26 cellular contexts compared by ENCODE assay signal in the genomic region with DNA sequence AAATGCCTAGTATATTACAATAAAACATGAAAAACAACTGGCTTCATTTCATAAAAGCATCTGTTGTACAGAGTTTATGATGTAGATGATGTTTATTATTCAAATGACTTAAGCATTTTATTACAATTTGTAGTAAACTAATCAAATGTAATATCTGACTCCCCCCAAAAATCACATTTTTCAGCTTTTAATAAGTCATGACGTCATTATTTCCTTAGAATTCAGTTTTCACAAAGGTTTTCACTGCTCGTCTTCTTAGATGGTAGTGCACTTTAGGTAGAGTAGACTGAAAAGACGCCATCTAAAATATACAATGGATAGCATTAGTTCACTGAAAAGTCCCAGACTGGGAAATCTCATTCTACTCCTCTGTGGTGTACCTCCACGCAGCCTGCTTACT.
"Had no signal": no experiment of that assay in that cellular context is flagged by ENCODE, and none has a peak within 500 bp of the region (broad histone marks: within the 10 kb centered on the region; RNA-seq: fewer than 3 reads in every experiment).

No MANE protein-coding gene starts in this region.

- H3K9me3 ChIP-seq: colonic mucosa, esophagus squamous epithelium, gastrocnemius medialis, heart right ventricle, left lung, lower lobe of right lung, mucosa of descending colon had no signal

- H3K4me3 ChIP-seq: colonic mucosa, esophagus squamous epithelium, gastrocnemius medialis, heart right ventricle, left lung, lower lobe of right lung, mucosa of descending colon had no signal

- FAIRE-seq: endometrium, islet of Langerhans, keratinocyte had no signal

- H3K27me3 ChIP-seq: colonic mucosa, esophagus squamous epithelium, gastrocnemius medialis, heart right ventricle, left lung had no signal

- H3K27ac ChIP-seq: colonic mucosa, epithelial cell of prostate, esophagus squamous epithelium, gastrocnemius medialis, heart right ventricle, left lung, lower lobe of right lung had no signal

- DNase-seq: colonic mucosa; cortex of kidney; effector CD8-positive, alpha-beta T cell; effector memory CD8-positive, alpha-beta T cell; endodermal cell; erythroblast; esophagus squamous epithelium; foreskin fibroblast; foreskin melanocyte; gastrocnemius medialis; glutamatergic neuron; head of caudate nucleus; heart right ventricle; hippocampal formation; left cardiac atrium; left lung; left ventricle myocardium superior; lower lobe of right lung; mesenchymal stem cell; mucosa of descending colon; naive B cell had no signal

- H3K36me3 ChIP-seq: colonic mucosa, esophagus squamous epithelium, left lung, lower lobe of right lung had no signal

- ATAC-seq: effector memory CD8-positive, alpha-beta T cell; esophagus mucosa; gastrocnemius medialis; heart right ventricle; left cardiac atrium; left lung; left ventricle myocardium superior; lower lobe of right lung; mucosa of descending colon had no signal

- H3K4me1 ChIP-seq: colonic mucosa, esophagus squamous epithelium, gastrocnemius medialis, heart right ventricle, left lung, lower lobe of right lung had no signal
